8 cellular contexts compared by ENCODE assay signal in the genomic region with DNA sequence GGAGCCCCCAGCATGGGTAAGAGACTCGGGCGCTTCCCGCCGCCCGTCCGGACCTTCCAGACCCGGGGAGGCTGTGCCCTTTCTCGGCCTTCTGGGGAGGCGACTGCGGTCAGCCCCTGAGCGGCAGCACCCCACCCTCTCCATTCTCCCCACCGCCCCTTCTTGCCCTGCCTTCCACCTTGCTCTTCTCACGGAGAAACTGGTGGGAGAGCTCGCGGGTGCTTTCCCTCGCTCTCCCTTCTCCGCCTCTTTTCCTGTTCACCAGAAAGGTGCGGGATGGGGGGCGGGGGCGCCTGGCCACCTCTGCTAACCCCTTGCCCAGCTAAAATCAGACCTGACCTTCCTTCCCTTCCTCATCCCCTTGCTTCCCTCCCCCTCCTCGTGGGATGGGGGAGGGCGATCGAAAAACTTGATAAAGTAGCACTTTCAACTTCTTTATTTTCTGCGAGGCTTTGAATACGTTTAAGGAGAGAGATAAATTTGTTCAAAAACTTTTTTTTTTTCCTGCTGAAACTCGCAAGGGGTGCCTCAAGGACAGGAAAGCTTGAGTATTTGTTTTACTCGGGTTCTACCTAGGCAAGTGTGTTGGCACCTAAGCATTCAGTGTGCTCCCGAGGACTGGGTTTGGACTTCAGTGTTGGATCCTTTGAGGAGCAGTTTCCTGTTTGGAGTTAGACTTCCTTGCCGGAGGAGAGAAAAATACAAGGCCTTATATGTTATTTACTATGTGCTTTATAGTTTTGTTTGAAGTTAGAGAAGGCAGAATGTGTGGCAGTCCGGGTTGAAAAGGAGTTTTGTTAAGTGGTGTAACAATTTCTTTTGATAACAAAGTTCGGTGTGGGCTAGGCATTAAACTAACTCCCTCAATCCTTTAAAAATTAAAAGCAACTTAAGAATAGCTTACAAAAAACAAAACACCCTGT. TPM values are rescaled to one million over a fixed set of nuclear protein-coding genes. Genes with fewer than 3 reads are reported as not detected.
DNase-seq lines count a peak whose midpoint lies in the region; ATAC-seq and TF ChIP-seq lines count a peak whose summit lies in the region.

No MANE protein-coding gene starts in this region.

- H3K4me3 Mint-ChIP-seq in effector memory CD8-positive, alpha-beta T cell, result peak overlapping the region; percentile 97 to 99

- no peaks in the 10 kb centered on the region for H3K36me3 ChIP-seq in BJ (ENCODE audit: control insufficient read depth, insufficient read depth, low read length)
- H3K36me3 ChIP-seq in SJCRH30, result no peaks in the 10 kb centered on the region
- H3K36me3 ChIP-seq in mesendoderm (ENCODE audit: control insufficient read depth, insufficient read depth, low read length), result no peaks in the 10 kb centered on the region

- ATAC-seq in GM18868 (IDR thresholded peaks at IDR 0.05; ENCODE audit: unreplicated experiment) (peak; percentile 33), HG03175 (IDR thresholded peaks at IDR 0.05; ENCODE audit: unreplicated experiment) (peak; percentile 0)
- ATAC-seq in effector memory CD8-positive, alpha-beta T cell (replicated peaks), result peak; percentile 30

- peak overlapping the region; percentile 68 for H2BK5ac ChIP-seq in mesendoderm (ENCODE audit: low read length)

- peak overlapping the region; percentile 97 to 98 for H3K27ac Mint-ChIP-seq in effector memory CD8-positive, alpha-beta T cell

- no peak overlapping the region for H2BK15ac ChIP-seq in mesendoderm (replicated peaks; ENCODE audit: low read depth)

- no peak overlapping the region for H4K5ac ChIP-seq in mesendoderm (ENCODE audit: low read length)

- H3K4me1 ChIP-seq in SJCRH30 (no peaks in the 10 kb centered on the region), mesendoderm (ENCODE audit: control insufficient read depth, low read depth, low read length) (no peaks in the 10 kb centered on the region)

- H3K36me3 Mint-ChIP-seq in effector memory CD8-positive, alpha-beta T cell (ENCODE audit: insufficient read depth), result peaks cover 19% of the 10 kb centered on the region

- H2AK5ac ChIP-seq in mesendoderm (ENCODE audit: low read length), result no peak overlapping the region

- no peak overlapping the region for H4K8ac ChIP-seq in mesendoderm (ENCODE audit: low read depth, low read length)

- H3K18ac ChIP-seq in mesendoderm (ENCODE audit: low read length), result peak overlapping the region; percentile 100

- H3K79me2 ChIP-seq in mesendoderm (ENCODE audit: control insufficient read depth, insufficient read depth, low read length), result peaks cover 45% of the 10 kb centered on the region

- WGBS in mesendoderm (ENCODE audit: extremely low coverage, insufficient coverage, low lambda C conversion rate), result no CpG with 5 or more reads among the region's 31 CpGs

- CTCF ChIA-PET in BJ (lab: Yijun Ruan, JAX), result interaction anchor here (1.1 to 1.4 kb wide), 3 partner anchors 13 to 143 kb away, joined by 3 to 5 read pairs (median 3); no protein-coding TSS in a partner anchor

- H3K27me3 ChIP-seq in BJ (ENCODE audit: control insufficient read depth, insufficient read depth, low read length) (no peaks in the 10 kb centered on the region), SJCRH30 (peaks cover 6% of the 10 kb centered on the region; the same call in 1 of the 2 replicates), mesendoderm (ENCODE audit: insufficient read depth, low read length, poor library complexity) (no peaks in the 10 kb centered on the region)

- H3K4me1 Mint-ChIP-seq in effector memory CD8-positive, alpha-beta T cell (ENCODE audit: low read depth in 2 of 2), result peaks cover 25 to 49% of the 10 kb centered on the region in 2 donors

- no peak for TF ChIP-seq CTCF in BJ (IDR thresholded peaks at IDR 0.05; ENCODE audit: insufficient read depth, low read depth, low read length)

- H3K56ac ChIP-seq in mesendoderm (ENCODE audit: low read length), result peak overlapping the region; percentile 92

- peak overlapping the region; percentile 93 for H3K9ac ChIP-seq in mesendoderm (ENCODE audit: low read length)

- POLR2A ChIA-PET in BJ (lab: Charles Lee), result interaction anchor here (0.6 to 0.7 kb wide), 2 partner anchors 13 to 558 kb away, joined by 4 to 6 read pairs; no protein-coding TSS in a partner anchor

- H3K27ac ChIP-seq in SJCRH30, result peak overlapping the region; percentile 54
- H3K27ac ChIP-seq in mesendoderm (ENCODE audit: low read depth, low read length), result peak overlapping the region; percentile 100

- H3K9me3 ChIP-seq in SJCRH30 (replicated peaks), result no peaks in the 10 kb centered on the region

- no peaks in the 10 kb centered on the region for H3K79me1 ChIP-seq in mesendoderm (ENCODE audit: low read length)

- H3K27me3 Mint-ChIP-seq in effector memory CD8-positive, alpha-beta T cell, result no peaks in the 10 kb centered on the region

- H3K4me2 ChIP-seq in mesendoderm (ENCODE audit: low read length), result peak overlapping the region; percentile 64

- H2BK120ac ChIP-seq in mesendoderm (ENCODE audit: low read depth, low read length), result peak overlapping the region; percentile 50

- no peaks in the 10 kb centered on the region for H3K9me3 Mint-ChIP-seq in effector memory CD8-positive, alpha-beta T cell

- H3K23ac ChIP-seq in mesendoderm (ENCODE audit: low read length), result peak overlapping the region; percentile 80

- peak overlapping the region; percentile 95 for H3K4ac ChIP-seq in mesendoderm (ENCODE audit: low read depth, low read length)

- DNase-seq in BJ (ENCODE audit: low read depth) (no peak), SJCRH30 (peak in 1 of 2 experiments; percentile 27), mesendoderm (peak; percentile 73), ureter (ENCODE audit: low spot score) (peak; percentile 64)
- no peak for DNase-seq in effector memory CD8-positive, alpha-beta T cell
- no peak for DNase-seq in stimulated activated CD4-positive, alpha-beta T cell treated with anti-CD3 and anti-CD28 coated beads, Interleukin-15, amount 100 ng/mL, for 24 hours

- H3K4me3 ChIP-seq in BJ (ENCODE audit: low read depth, low read length) (peak overlapping the region; percentile 93), SJCRH30 (peak overlapping the region; percentile 86), mesendoderm (ENCODE audit: low read length) (peak overlapping the region; percentile 80)

RNA-seq across cellular contexts. Expression of a gene that starts 0.9 kb away (rescaled TPM):
- 2.2 and 5.8 TPM in 2 replicates for polyA plus RNA-seq in BJ (2011; rRNA removed)
- polyA minus RNA-seq in BJ (2011; rRNA and poly(A)+ RNA removed), result 2.0 and 2.5 TPM in 2 replicates
- total RNA-seq in SJCRH30 (2014; rRNA removed; shearing (Covaris generic)), result 11.2 and 11.6 TPM in 2 replicates
- polyA plus RNA-seq in mesendoderm (2013, experiment 1 of 2), result 41.9 TPM
- 42.8 TPM for polyA plus RNA-seq in mesendoderm (2013, experiment 2 of 2)
- total RNA-seq in ureter, result 137 TPM

Comparison
In these comparisons a context has a peak if more than half of its experiments do, and no peak if none do; other contexts are left out.
1. DNase-seq: peak in mesendoderm (single experiment) and ureter (single experiment); none in BJ (single experiment), effector memory CD8-positive, alpha-beta T cell (0 of 3) and stimulated activated CD4-positive, alpha-beta T cell treated with anti-CD3 and anti-CD28 coated beads, Interleukin-15, amount 100 ng/mL, for 24 hours (single experiment).
2. RNA of a gene that starts 0.9 kb away (total RNA-seq): 137 TPM in ureter (single experiment); 11.2 to 11.6 TPM in SJCRH30; every median in the first group is over 10 times any median in the second.
3. Peak in every context shown above with its lines, with median percentiles within 50 percentile points of each other: H3K4me3 ChIP-seq and ATAC-seq.